ENCODE assay signal across 9 cellular contexts in the genomic region with DNA sequence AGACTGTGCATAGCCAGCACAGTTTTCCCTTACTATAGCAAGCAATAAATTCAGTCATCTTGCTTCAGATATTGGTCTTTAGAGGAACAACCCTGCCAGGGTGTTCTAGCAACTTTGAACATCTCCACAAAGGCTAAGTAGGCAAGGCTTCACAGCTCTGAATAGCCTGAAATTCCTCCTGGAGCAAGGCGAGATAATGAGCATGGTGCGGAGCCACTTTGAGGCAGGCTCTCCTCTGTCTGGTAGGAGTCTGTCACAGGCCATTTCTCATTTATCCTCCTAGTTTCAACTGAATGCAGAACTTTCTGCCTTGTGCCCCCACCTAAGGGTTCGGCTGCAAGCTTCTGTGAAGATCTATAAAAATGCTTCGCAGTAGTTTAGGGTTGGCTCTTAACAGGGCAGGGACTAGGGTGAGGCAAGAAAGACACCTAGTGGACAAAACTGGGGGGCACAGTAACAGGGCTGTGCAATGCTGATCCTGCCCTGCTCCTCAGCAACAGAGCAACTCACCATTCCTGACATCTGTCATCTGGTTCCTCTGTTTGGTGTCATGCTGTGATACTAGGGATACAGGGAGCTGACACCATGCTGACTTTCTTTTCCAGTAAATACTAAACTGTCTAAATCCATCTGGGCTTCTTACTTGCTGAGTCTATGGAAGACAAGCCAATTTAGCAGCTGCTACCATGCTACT. TPM values are rescaled to one million over a fixed set of nuclear protein-coding genes. Genes with fewer than 3 reads are reported as not detected.
A peak's percentile ranks its signal among the peaks of the same experiment; 100 is the strongest.
DNase-seq lines count a peak whose midpoint lies in the region; ATAC-seq and TF ChIP-seq lines count a peak whose summit lies in the region.
"Had no signal": no experiment of that assay in that cellular context is flagged by ENCODE, and none has a peak within 500 bp of the region (broad histone marks: within the 10 kb centered on the region; RNA-seq: fewer than 3 reads in every experiment).

No MANE protein-coding gene starts in this region.

- H3K4me3 ChIP-seq in cardiac muscle cell = no peak overlapping the region
- no peak overlapping the region for H3K4me3 ChIP-seq in upper lobe of right lung

- in situ Hi-C loops in KBM-7 (cut with MboI; ENCODE audit: low pct_unique_long_range_greater_than_20kb, low sequenced_read_pairs) = no loop called here

- H3K4me1 ChIP-seq in cardiac muscle cell (ENCODE audit: low read depth) = peaks cover 8% of the 10 kb centered on the region
- no peaks in the 10 kb centered on the region for H3K4me1 ChIP-seq in upper lobe of right lung

- H3K36me3 ChIP-seq in cardiac muscle cell (no peaks in the 10 kb centered on the region), upper lobe of right lung (no peaks in the 10 kb centered on the region)

- H3K9me3 ChIP-seq in cardiac muscle cell (ENCODE audit: low read depth) (no peaks in the 10 kb centered on the region), upper lobe of right lung (no peaks in the 10 kb centered on the region)

- intact Hi-C loops in upper lobe of right lung (cut with DNase I) = no loop called here
- intact Hi-C loops in posterior vena cava (cut with DNase I) = no loop called here

- TF ChIP-seq CTCF in GM10266 (IDR thresholded peaks at IDR 0.05; ENCODE audit: control insufficient read depth, insufficient read depth, low read depth, missing control alignments) = peak; percentile 57
- TF ChIP-seq CTCF in cardiac muscle cell (IDR thresholded peaks at IDR 0.05; ENCODE audit: low read depth, low read length) = peak; percentile 64
- peak; percentile 20 for TF ChIP-seq CTCF in upper lobe of right lung (IDR thresholded peaks at IDR 0.05)

- peak; percentile 56 for DNase-seq in GM10266 (ENCODE audit: extremely low spot score)
- DNase-seq in KBM-7 = peak; percentile 57
- peak; percentile 40 for DNase-seq in RPMI8226
- DNase-seq in cardiac muscle cell (ENCODE audit: low read depth in 1 of 2, low spot score in 1 of 2) = peak; percentile 43 to 45
- DNase-seq in upper lobe of right lung = no peak
- no peak for DNase-seq in DMS114 treated with DMSO at 0.1 percent for 48 hours (lab: John Stamatoyannopoulos, UW; ENCODE audit: unreplicated experiment)
- DNase-seq in posterior vena cava (ENCODE audit: low spot score) = no peak
- DNase-seq: naive B cell had no signal

- H3K27me3 ChIP-seq in cardiac muscle cell (peaks cover 12% of the 10 kb centered on the region), upper lobe of right lung (peaks cover 15% of the 10 kb centered on the region)

- H3K27ac ChIP-seq in cardiac muscle cell (no peak overlapping the region), upper lobe of right lung (no peak overlapping the region)

- ATAC-seq in upper lobe of right lung = peak; percentile 69
- no peak for ATAC-seq in HG02798 (IDR thresholded peaks at IDR 0.05; ENCODE audit: poor library complexity, unreplicated experiment)

RNA-seq across cellular contexts. Expression of gene EHHADH, which starts 16.6 kb away (rescaled TPM):
- 5.4 and 7.7 TPM in 2 replicates for total RNA-seq in cardiac muscle cell
- 3.8 and 4.4 TPM in 2 replicates for polyA plus RNA-seq in cardiac muscle cell
- 12.0 TPM for total RNA-seq in upper lobe of right lung
- 1 to 10 TPM; 3.1 to 4.1 TPM for total RNA-seq in posterior vena cava

Comparison
In these comparisons a context has a peak if more than half of its experiments do, and no peak if none do; other contexts are left out.
1. DNase-seq: peak in GM10266 (single experiment), KBM-7 (single experiment), RPMI8226 (single experiment) and cardiac muscle cell (2 of 2); none in upper lobe of right lung (single experiment), DMS114 treated with DMSO at 0.1 percent for 48 hours (single experiment) and posterior vena cava (single experiment).
2. Peak in every context shown above with its lines, with median percentiles within 50 percentile points of each other: CTCF ChIP-seq.